8 cellular contexts compared by ENCODE assay signal in genomic region chr2:32946314-32947075, GRCh38. TPM values are rescaled to one million over a fixed set of nuclear protein-coding genes. Genes with fewer than 3 reads are reported as not detected.
DNase-seq lines count a peak whose midpoint lies in the region; ATAC-seq and TF ChIP-seq lines count a peak whose summit lies in the region.

Gene LTBP1, plus strand, starts transcription at chr2:32946953. Its CDS starts 372 bp downstream, at chr2:32947325.

- H3K36me3 ChIP-seq in OCI-LY3 (replicated peaks; ENCODE audit: low read depth, low read length) = no peaks in the 10 kb centered on the region

- peak within 1 kb of the TSS; percentile 93 for H3K4me2 ChIP-seq in OCI-LY3 (ENCODE audit: low read length)

- peak within 1 kb of the TSS; percentile 99 for H2AFZ ChIP-seq in OCI-LY3 (ENCODE audit: low read depth, low read length)

- H3K4me1 ChIP-seq in OCI-LY3 (ENCODE audit: low read length) = peaks cover 14% of the 10 kb centered on the region

- peak; percentile 93 for TF ChIP-seq CTCF in OCI-LY3 (IDR thresholded peaks at IDR 0.05; ENCODE audit: low read depth, low read length)
- TF ChIP-seq CTCF in fibroblast of villous mesenchyme (IDR thresholded peaks at IDR 0.05; ENCODE audit: insufficient read depth, low read depth, low read length) = peak; percentile 74
- TF ChIP-seq CTCF in nephron (IDR thresholded peaks at IDR 0.05; ENCODE audit: unreplicated experiment in 3 of 3) = peak; percentile 53 to 72 (median 67)
- no peak for TF ChIP-seq CTCF in subcutaneous adipose tissue (IDR thresholded peaks at IDR 0.05; ENCODE audit: low read depth)

- H3K79me2 ChIP-seq in OCI-LY3 (ENCODE audit: low read length) = no peaks in the 10 kb centered on the region

- peaks cover 6% of the 10 kb centered on the region for H3K4me1 Mint-ChIP-seq in activated T-helper 17 cell treated with anti-CD3 and anti-CD28 coated beads, Interleukin-2, amount 50 U/mL, for 72 hours
- peaks cover 30% of the 10 kb centered on the region for H3K4me1 Mint-ChIP-seq in nephron

- H3K27ac Mint-ChIP-seq in activated T-helper 17 cell treated with anti-CD3 and anti-CD28 coated beads, Interleukin-2, amount 50 U/mL, for 72 hours = no peak within 1 kb of the TSS
- peak within 1 kb of the TSS; percentile 75 to 89 (median 78) for H3K27ac Mint-ChIP-seq in nephron

- peak within 1 kb of the TSS; percentile 76 for H3K9ac ChIP-seq in OCI-LY3 (ENCODE audit: low read length)

- no peaks in the 10 kb centered on the region for H4K20me1 ChIP-seq in OCI-LY3 (ENCODE audit: insufficient read depth, low read length)

- no peaks in the 10 kb centered on the region for H3K36me3 Mint-ChIP-seq in activated T-helper 17 cell treated with anti-CD3 and anti-CD28 coated beads, Interleukin-2, amount 50 U/mL, for 72 hours (ENCODE audit: low read depth)
- H3K36me3 Mint-ChIP-seq in nephron (ENCODE audit: low read depth) = no peaks in the 10 kb centered on the region

- peak within 1 kb of the TSS; percentile 76 for H3K4me3 Mint-ChIP-seq in activated T-helper 17 cell treated with anti-CD3 and anti-CD28 coated beads, Interleukin-2, amount 50 U/mL, for 72 hours
- H3K4me3 Mint-ChIP-seq in nephron = peak within 1 kb of the TSS; percentile 87 to 93 (median 90)

- peaks cover 10% of the 10 kb centered on the region for H3K27me3 Mint-ChIP-seq in activated T-helper 17 cell treated with anti-CD3 and anti-CD28 coated beads, Interleukin-2, amount 50 U/mL, for 72 hours
- peaks cover 7% of the 10 kb centered on the region for H3K27me3 Mint-ChIP-seq in nephron (ENCODE audit: low read depth)

- peak; percentile 78 for ATAC-seq in HG03378 (IDR thresholded peaks at IDR 0.05; ENCODE audit: unreplicated experiment)
- ATAC-seq in activated T-helper 17 cell treated with anti-CD3 and anti-CD28 coated beads, Interleukin-2, amount 50 U/mL, for 72 hours (replicated peaks) = peak; percentile 87

- peak within 1 kb of the TSS; percentile 39 for H3K27ac ChIP-seq in OCI-LY3 (ENCODE audit: low read length)

- peak within 1 kb of the TSS; percentile 93 for H3K4me3 ChIP-seq in OCI-LY3 (ENCODE audit: low read length)
- peak within 1 kb of the TSS; percentile 78 for H3K4me3 ChIP-seq in fibroblast of villous mesenchyme (ENCODE audit: low read depth, low read length)

- H3K27me3 ChIP-seq in OCI-LY3 (ENCODE audit: low read depth, low read length) = peaks cover 12% of the 10 kb centered on the region

- no peaks in the 10 kb centered on the region for H3K9me3 Mint-ChIP-seq in activated T-helper 17 cell treated with anti-CD3 and anti-CD28 coated beads, Interleukin-2, amount 50 U/mL, for 72 hours
- no peaks in the 10 kb centered on the region for H3K9me3 Mint-ChIP-seq in nephron

- H3K9me3 ChIP-seq in OCI-LY3 (ENCODE audit: insufficient read depth, low read length) = no peaks in the 10 kb centered on the region

- DNase-seq in CD1c-positive myeloid dendritic cell (ENCODE audit: extremely low spot score) (peak; percentile 51), GM19240 (ENCODE audit: insufficient read length, low spot score) (peak; percentile 41), fibroblast of villous mesenchyme (ENCODE audit: low read depth) (peak; percentile 82)

RNA-seq across cellular contexts. Expression of gene LTBP1, which starts in this region (rescaled TPM):
- total RNA-seq in activated T-helper 17 cell treated with anti-CD3 and anti-CD28 coated beads, Interleukin-2, amount 50 U/mL, for 72 hours = under 1 TPM; 0.04 to 0.29 TPM
- total RNA-seq in fibroblast of villous mesenchyme (33.7 and 163 TPM in 2 replicates), subcutaneous adipose tissue (10 to 100 TPM; 11.0 to 15.5 (median 12.7) TPM)

Comparison
In these comparisons a context has a peak if more than half of its experiments do, and no peak if none do; other contexts are left out.
1. Peak in every context shown above with its lines: DNase-seq, ATAC-seq, H3K4me3 ChIP-seq and H3K27ac ChIP-seq.
2. RNA of gene LTBP1 (total RNA-seq): 33.7 to 163 TPM in fibroblast of villous mesenchyme and 11.0 to 15.5 TPM in subcutaneous adipose tissue; 0.04 to 0.29 TPM in activated T-helper 17 cell treated with anti-CD3 and anti-CD28 coated beads, Interleukin-2, amount 50 U/mL, for 72 hours; every median in the first group is over 4 times any median in the second.
3. Peak in ATAC-seq in activated T-helper 17 cell treated with anti-CD3 and anti-CD28 coated beads, Interleukin-2, amount 50 U/mL, for 72 hours; RNA of the gene not detected or under 1 TPM.